8 cellular contexts compared by ENCODE assay signal in genomic region chr2:54559593-54560145, GRCh38.
DNase-seq lines count a peak whose midpoint lies in the region; ATAC-seq, FAIRE-seq and TF ChIP-seq lines count a peak whose summit lies in the region.

No MANE protein-coding gene starts in this region.

- H3K79me2 ChIP-seq in H1 (ENCODE audit: control insufficient read depth in 1 of 2, insufficient read depth in 2 of 2, low read length in 2 of 2) (peaks cover 25 to 66% of the 10 kb centered on the region in 2 experiments), mesendoderm (ENCODE audit: control insufficient read depth, insufficient read depth, low read length) (peaks cover 54% of the 10 kb centered on the region)

- H3K56ac ChIP-seq in H1 (replicated peaks; ENCODE audit: insufficient read length, low read depth, low read length) (peak overlapping the region; percentile 9), mesendoderm (ENCODE audit: low read length) (peak overlapping the region; percentile 90)

- H3K9me3 ChIP-seq in H1 (ENCODE audit: insufficient read depth in 2 of 2, low read depth in 1 of 2, low read length in 1 of 2) (no peaks in the 10 kb centered on the region), upper lobe of right lung (no peaks in the 10 kb centered on the region)

- H2AK5ac ChIP-seq in H1 (ENCODE audit: low read depth, low read length) (no peak overlapping the region), mesendoderm (ENCODE audit: low read length) (no peak overlapping the region)

- H3K18ac ChIP-seq in H1 (ENCODE audit: extremely low read depth, low read length) (no peak overlapping the region; the same call in 1 of the 2 replicates), mesendoderm (ENCODE audit: low read length) (peak overlapping the region; percentile 81)

- intact Hi-C loops in upper lobe of right lung (cut with DNase I): no loop called here

- peaks cover 20% of the 10 kb centered on the region for H3K23me2 ChIP-seq in H1 (ENCODE audit: low read depth, low read length)

- no peak for TF ChIP-seq RAD21 in H1 (IDR thresholded peaks at IDR 0.05 in 1 of 2, conservative IDR thresholded peaks at IDR 0.05 in 1 of 2; ENCODE audit: low read depth in 2 of 2, low read length in 2 of 2)

- H3K4me1 ChIP-seq in H1 (replicated peaks in 1 of 4; ENCODE audit: control insufficient read depth in 3 of 4, insufficient read depth in 4 of 4, low read length in 3 of 4): peaks cover 3 to 14% (median 9%) of the 10 kb centered on the region in 4 experiments
- H3K4me1 ChIP-seq in mesendoderm (ENCODE audit: control insufficient read depth, low read depth, low read length): peaks cover 2% of the 10 kb centered on the region
- peaks cover 61% of the 10 kb centered on the region for H3K4me1 ChIP-seq in upper lobe of right lung

- peaks cover 6% of the 10 kb centered on the region for H3K79me1 ChIP-seq in H1 (ENCODE audit: low read depth, low read length)
- peaks cover 8% of the 10 kb centered on the region for H3K79me1 ChIP-seq in mesendoderm (ENCODE audit: low read length)

- DNase-seq in AG09309 (ENCODE audit: low read depth) (peak; percentile 74), SKM-1 treated with dmso at 0.1 percent for 144 hours (lab: John Stamatoyannopoulos, UW; ENCODE audit: unreplicated experiment) (peak; percentile 31), H1 (ENCODE audit: low read depth in 1 of 2, low spot score in 2 of 2) (no peak), mesendoderm (peak; percentile 55), upper lobe of right lung (no peak), OCI-M2 (lab: John Stamatoyannopoulos, UW; ENCODE audit: unreplicated experiment) (no peak)

- TF ChIP-seq EP300 in H1 (IDR thresholded peaks at IDR 0.05; ENCODE audit: borderline replicate concordance in 1 of 2, low read depth in 2 of 2, low read length in 2 of 2): no peak

- FAIRE-seq in H1 (lab: Jason Lieb, UNC): no peak

- H3K27me3 ChIP-seq in H1 (replicated peaks in 1 of 4; ENCODE audit: control insufficient read depth in 3 of 4, extremely low read depth in 1 of 4, insufficient read depth in 3 of 4, low read length in 3 of 4): no peaks in the 10 kb centered on the region
- H3K27me3 ChIP-seq in mesendoderm (ENCODE audit: insufficient read depth, low read length, poor library complexity): no peaks in the 10 kb centered on the region
- no peaks in the 10 kb centered on the region for H3K27me3 ChIP-seq in upper lobe of right lung

- H3K23ac ChIP-seq in H1 (ENCODE audit: insufficient read length) (no peak overlapping the region), mesendoderm (ENCODE audit: low read length) (peak overlapping the region; percentile 29)

- H3K4ac ChIP-seq in H1 (replicated peaks; ENCODE audit: insufficient read length, low read depth, low read length) (no peak overlapping the region), mesendoderm (ENCODE audit: low read depth, low read length) (peak overlapping the region; percentile 93)

- H2BK15ac ChIP-seq in H1 (ENCODE audit: low read length) (no peak overlapping the region), mesendoderm (replicated peaks; ENCODE audit: low read depth) (peak overlapping the region; percentile 75)

- peak; percentile 61 for ATAC-seq in upper lobe of right lung
- no peak for ATAC-seq in HG02588 (IDR thresholded peaks at IDR 0.05; ENCODE audit: unreplicated experiment)

- H3K36me3 ChIP-seq in H1 (ENCODE audit: control insufficient read depth in 2 of 4, insufficient read depth in 4 of 4, low read length in 3 of 4) (no peaks in the 10 kb centered on the region), mesendoderm (ENCODE audit: control insufficient read depth, insufficient read depth, low read length) (no peaks in the 10 kb centered on the region), upper lobe of right lung (no peaks in the 10 kb centered on the region)

- peak overlapping the region; percentile 59 for H3K4me3 ChIP-seq in AG09309 (ENCODE audit: control insufficient read depth, low read depth, low read length)
- peak overlapping the region; percentile 84 to 99 (median 94) for H3K4me3 ChIP-seq in H1 (ENCODE audit: extremely low read depth in 1 of 4, insufficient read depth in 2 of 4, low read depth in 3 of 4, low read length in 4 of 4)
- peak overlapping the region; percentile 84 for H3K4me3 ChIP-seq in mesendoderm (ENCODE audit: low read length)
- peak overlapping the region; percentile 64 for H3K4me3 ChIP-seq in upper lobe of right lung

- H3K4me2 ChIP-seq in H1 (ENCODE audit: insufficient read depth in 1 of 2, low read depth in 2 of 2, low read length in 2 of 2): peak overlapping the region; percentile 72 to 83
- peak overlapping the region; percentile 93 for H3K4me2 ChIP-seq in mesendoderm (ENCODE audit: low read length)

- H3K27ac ChIP-seq in H1 (ENCODE audit: low read depth, low read length) (no peak overlapping the region; the same call in 1 of the 2 replicates), mesendoderm (ENCODE audit: low read depth, low read length) (peak overlapping the region; percentile 98), upper lobe of right lung (peak overlapping the region; percentile 88)

- CTCF ChIA-PET in H1 (lab: Charles Lee; ENCODE audit: partially characterized antibody): interaction anchor here (0.6 to 3.7 kb wide), 20 partner anchors 9 to 453 kb away, joined by 3 to 21 read pairs (median 4); no protein-coding TSS in a partner anchor

- H2BK5ac ChIP-seq in H1 (ENCODE audit: low read depth, low read length): peak overlapping the region; percentile 40; the same call in 1 of the 2 replicates
- peak overlapping the region; percentile 72 for H2BK5ac ChIP-seq in mesendoderm (ENCODE audit: low read length)

- H2BK20ac ChIP-seq in H1 (ENCODE audit: low read length): no peak overlapping the region

- TF ChIP-seq CTCF in AG09309 (IDR thresholded peaks at IDR 0.05; ENCODE audit: control insufficient read depth, insufficient read depth, low read depth, low read length, missing control alignments): no peak
- TF ChIP-seq CTCF in H1 (IDR thresholded peaks at IDR 0.05; ENCODE audit: control extremely low read depth in 1 of 3, insufficient read depth in 1 of 3, low read depth in 1 of 3, low read length in 3 of 3): no peak
- no peak for TF ChIP-seq CTCF in upper lobe of right lung (IDR thresholded peaks at IDR 0.05)

- POLR2A ChIA-PET in H1 (lab: Charles Lee; ENCODE audit: partially characterized antibody): interaction anchor here (0.9 to 4.0 kb wide), 13 partner anchors 11 to 54 kb away, joined by 3 to 31 read pairs (median 8); no protein-coding TSS in a partner anchor

- peaks cover 9 to 14% of the 10 kb centered on the region in 2 experiments for H4K20me1 ChIP-seq in H1 (replicated peaks in 1 of 2; ENCODE audit: control insufficient read depth in 1 of 2, insufficient read depth in 2 of 2, low read length in 2 of 2)

- H2BK120ac ChIP-seq in H1 (replicated peaks; ENCODE audit: low read depth, low read length) (no peak overlapping the region), mesendoderm (ENCODE audit: low read depth, low read length) (peak overlapping the region; percentile 99)

- no peak overlapping the region for H2BK12ac ChIP-seq in H1 (ENCODE audit: low read depth, low read length)

- H2AFZ ChIP-seq in H1 (ENCODE audit: low read length): no peak overlapping the region

- H3K14ac ChIP-seq in H1 (ENCODE audit: insufficient read length): no peak overlapping the region

- H4K8ac ChIP-seq in H1 (ENCODE audit: extremely low read depth, insufficient read depth, low read length) (no peak overlapping the region; the same call in 1 of the 2 replicates), mesendoderm (ENCODE audit: low read depth, low read length) (no peak overlapping the region)

- peak overlapping the region; percentile 82 to 95 (median 86) for H3K9ac ChIP-seq in H1 (replicated peaks in 1 of 4; ENCODE audit: extremely low read depth in 1 of 4, low read depth in 3 of 4, low read length in 3 of 4)
- H3K9ac ChIP-seq in mesendoderm (ENCODE audit: low read length): peak overlapping the region; percentile 91

- H4K5ac ChIP-seq in H1 (ENCODE audit: insufficient read length, low read depth, low read length): no peak overlapping the region
- H4K5ac ChIP-seq in mesendoderm (ENCODE audit: low read length): peak overlapping the region; percentile 56

- TF ChIP-seq POLR2A in GM19193 (IDR thresholded peaks at IDR 0.05; ENCODE audit: extremely low read depth, insufficient read depth, insufficient read length): peak; percentile 35
- TF ChIP-seq POLR2A in H1 (IDR thresholded peaks at IDR 0.05; ENCODE audit: control extremely low read depth in 1 of 2, low read depth in 2 of 2, low read length in 2 of 2): no peak

- 1% methylated on average over 9 of the region's 9 CpGs; no CpG with 5 or more reads in 1 of the 2 experiments for WGBS in H1 (ENCODE audit: extremely low coverage in 1 of 2, insufficient coverage in 1 of 2, insufficient read length in 1 of 2, insufficient replicate concordance in 2 of 2, low coverage in 1 of 2, low lambda C conversion rate in 2 of 2, missing lambda C conversion rate in 1 of 2), 2 experiments
- no CpG with 5 or more reads among the region's 9 CpGs for WGBS in mesendoderm (ENCODE audit: extremely low coverage, insufficient coverage, low lambda C conversion rate)

- H4K91ac ChIP-seq in H1 (replicated peaks; ENCODE audit: insufficient read length, low read length): no peak overlapping the region

TF ChIP-seq in H1, 55 proteins besides CTCF, POLR2A, EP300 and RAD21:
- peak; percentile 49 to 61; a peak in 2 of 4 replicates for TF ChIP-seq SIN3A (conservative IDR thresholded peaks at IDR 0.05 in 1 of 2, IDR thresholded peaks at IDR 0.05 in 1 of 2; ENCODE audit: low read depth in 1 of 2, low read length in 2 of 2)
- no peak for TF ChIP-seq BRCA1 (IDR thresholded peaks at IDR 0.05; ENCODE audit: low read depth, low read length)

Comparison
In these comparisons a context has a peak if more than half of its experiments do, and no peak if none do; other contexts are left out.
1. DNase-seq: peak in AG09309 (single experiment), SKM-1 treated with dmso at 0.1 percent for 144 hours (single experiment) and mesendoderm (single experiment); none in H1 (0 of 2), upper lobe of right lung (single experiment) and OCI-M2 (single experiment).
2. Peak in every context shown above with its lines, with median percentiles within 50 percentile points of each other: H3K4me3 ChIP-seq.